ENCODE assay signal across 25 cellular contexts in genomic region chr3:195736866-195737490, GRCh38. TPM values are rescaled to one million over a fixed set of nuclear protein-coding genes. Genes with fewer than 3 reads are reported as not detected.
A peak's percentile ranks its signal among the peaks of the same experiment; 100 is the strongest.
DNase-seq lines count a peak whose midpoint lies in the region; ATAC-seq, FAIRE-seq and TF ChIP-seq lines count a peak whose summit lies in the region.
"Had no signal": no experiment of that assay in that cellular context is flagged by ENCODE, and none has a peak within 500 bp of the region (broad histone marks: within the 10 kb centered on the region; RNA-seq: fewer than 3 reads in every experiment).

No MANE protein-coding gene starts in this region.

- no peak overlapping the region for H2AFZ ChIP-seq in K562 (ENCODE audit: low read depth, low read length)

- FAIRE-seq in K562 (lab: Jason Lieb, UNC): no peak
- FAIRE-seq: H54 had no signal

- intact Hi-C loops in K562 (cut with micrococcal nuclease): no loop called here
- intact Hi-C loops in upper lobe of right lung (cut with DNase I): no loop called here

- no peaks in the 10 kb centered on the region for H4K20me1 ChIP-seq in K562 (replicated peaks; ENCODE audit: control insufficient read depth, insufficient read depth, low read length)

- H3K4me3 ChIP-seq in K562 (no peak overlapping the region), upper lobe of right lung (no peak overlapping the region)

- in situ Hi-C loops in K562 (cut with MboI): no loop called here

- no peak for TF ChIP-seq POLR2A in K562 (conservative IDR thresholded peaks at IDR 0.05)

- BruUV-seq in K562 (replicated peaks; lab: Mats Ljungman, UMichigan): no TSS peak

- no peak overlapping the region for H3K4me2 ChIP-seq in K562 (ENCODE audit: insufficient read depth, low read length)

- no peaks in the 10 kb centered on the region for H3K9me3 ChIP-seq in K562 (replicated peaks; ENCODE audit: control insufficient read depth, insufficient read depth, low read depth, low read length)
- no peaks in the 10 kb centered on the region for H3K9me3 ChIP-seq in upper lobe of right lung

- CTCF ChIA-PET in K562 (lab: Yijun Ruan, JAX; ENCODE audit: low intra/inter-chr PET ratio): no interaction called here

- POLR2A ChIA-PET in K562 (lab: Yijun Ruan, JAX): interaction anchor here (0.5 kb wide), 1 partner anchor 97 kb away, joined by 3 read pairs; no protein-coding TSS in a partner anchor

- H3K27me3 ChIP-seq in K562 (ENCODE audit: control insufficient read depth in 2 of 2, insufficient read depth in 2 of 2, low read length in 2 of 2) (peaks cover 49 to 66% of the 10 kb centered on the region in 2 experiments), upper lobe of right lung (no peaks in the 10 kb centered on the region)

- H3K27ac ChIP-seq in K562 (ENCODE audit: extremely low read depth, low read depth, low read length) (no peak overlapping the region), upper lobe of right lung (peak overlapping the region; percentile 45)
- H3K27ac ChIP-seq: HL-60 had no signal

- TF ChIP-seq RAD21 in K562 (CRISPR knock-in tag; conservative IDR thresholded peaks at IDR 0.05 in 1 of 2, IDR thresholded peaks at IDR 0.05 in 1 of 2): 0 out of 4 replicates have a peak, but pooled peaks of 1 of the 2 experiments have one; percentile 9

- H3K9ac ChIP-seq in K562 (ENCODE audit: insufficient read depth in 1 of 2, low read depth in 2 of 2, low read length in 2 of 2): no peak overlapping the region

- H3K36me3 ChIP-seq in K562 (ENCODE audit: control insufficient read depth, insufficient read depth, low read length) (no peaks in the 10 kb centered on the region), upper lobe of right lung (peaks cover 26% of the 10 kb centered on the region)

- no peaks in the 10 kb centered on the region for H3K9me1 ChIP-seq in K562 (ENCODE audit: control insufficient read depth, insufficient read depth, low read length)

- ATAC-seq in K562: no peak
- ATAC-seq in upper lobe of right lung: no peak
- no peak for ATAC-seq in HG02759 (IDR thresholded peaks at IDR 0.05; ENCODE audit: unreplicated experiment)
- ATAC-seq: CD8-positive, alpha-beta T cell; PC-3; T-cell had no signal

- no peak for TF ChIP-seq EP300 in K562 (IDR thresholded peaks at IDR 0.05; ENCODE audit: low read length)

- peak; percentile 51 for DNase-seq in activated effector memory CD4-positive, alpha-beta T cell treated with anti-CD3 and anti-CD28 coated beads, Interleukin-2, amount 50 U/mL, for 16 hours
- DNase-seq in activated effector memory CD4-positive, alpha-beta T cell treated with Interleukin-2 at 50 U/mL for 16 hours: no peak
- DNase-seq in K562 (ENCODE audit: extremely low read depth in 1 of 4, low spot score in 3 of 4) (no peak), upper lobe of right lung (no peak), AML-193 (lab: John Stamatoyannopoulos, UW) (no peak), SKM-1 treated with dmso at 0.1 percent for 144 hours (lab: John Stamatoyannopoulos, UW; ENCODE audit: unreplicated experiment) (no peak)
- DNase-seq: 8988T; C1 segment of cervical spinal cord; CD8-positive, alpha-beta T cell; DMS153; HFFc6; KG1; MV-4-11; NCI-H1105 treated with DMSO at 0.1 percent for 48 hours; NCI-H2081; NCI-H2171; NCI-H524 treated with DMSO at 0.1 percent for 48 hours; NCI-H82; PC-3; T-cell had no signal

- WGBS in K562 (ENCODE audit: insufficient coverage, low coverage, missing lambda C conversion rate): 1% methylated on average over 12 of the region's 12 CpGs

- H3K4me1 ChIP-seq in K562 (replicated peaks in 1 of 2; ENCODE audit: control insufficient read depth in 2 of 2, insufficient read depth in 2 of 2, low read length in 2 of 2) (no peaks in the 10 kb centered on the region; a peak in 1 of 5 replicates), upper lobe of right lung (no peaks in the 10 kb centered on the region)

- peak; percentile 27; the same call in 1 of the 2 replicates for TF ChIP-seq CTCF in LNCAP (IDR thresholded peaks at IDR 0.05)
- no peak for TF ChIP-seq CTCF in K562 (IDR thresholded peaks at IDR 0.05 in 2 of 3, conservative IDR thresholded peaks at IDR 0.05 in 1 of 3; ENCODE audit: insufficient read depth in 2 of 3, low read depth in 1 of 3, low read length in 3 of 3)
- no peak for TF ChIP-seq CTCF in upper lobe of right lung (IDR thresholded peaks at IDR 0.05)

- H3K79me2 ChIP-seq in K562 (ENCODE audit: control insufficient read depth, insufficient read depth, low read length): no peaks in the 10 kb centered on the region

TF ChIP-seq in K562, 482 proteins besides CTCF, POLR2A, EP300 and RAD21:
- TF ChIP-seq, protein P1, sequence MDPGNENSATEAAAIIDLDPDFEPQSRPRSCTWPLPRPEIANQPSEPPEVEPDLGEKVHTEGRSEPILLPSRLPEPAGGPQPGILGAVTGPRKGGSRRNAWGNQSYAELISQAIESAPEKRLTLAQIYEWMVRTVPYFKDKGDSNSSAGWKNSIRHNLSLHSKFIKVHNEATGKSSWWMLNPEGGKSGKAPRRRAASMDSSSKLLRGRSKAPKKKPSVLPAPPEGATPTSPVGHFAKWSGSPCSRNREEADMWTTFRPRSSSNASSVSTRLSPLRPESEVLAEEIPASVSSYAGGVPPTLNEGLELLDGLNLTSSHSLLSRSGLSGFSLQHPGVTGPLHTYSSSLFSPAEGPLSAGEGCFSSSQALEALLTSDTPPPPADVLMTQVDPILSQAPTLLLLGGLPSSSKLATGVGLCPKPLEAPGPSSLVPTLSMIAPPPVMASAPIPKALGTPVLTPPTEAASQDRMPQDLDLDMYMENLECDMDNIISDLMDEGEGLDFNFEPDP (CRISPR knock-in tag; IDR thresholded peaks at IDR 0.05): no peak
- TF ChIP-seq CBX8 (IDR thresholded peaks at IDR 0.05; ENCODE audit: borderline replicate concordance, extremely low read depth, low read depth, low read length, poor library complexity, severe bottlenecking): peak; percentile 33

RNA-seq across cellular contexts. Expression of gene MUC20, which starts 16.2 kb away (rescaled TPM):
- total RNA-seq in K562 (2011; cell fraction: chromatin; rRNA removed; ENCODE audit: low replicate concordance): 0.51 and 0.63 TPM in 2 replicates
- total RNA-seq in K562 (2011; cell fraction: nucleolus; rRNA removed): 0.17 and 0.39 TPM in 2 replicates
- not detected in 2 replicates for total RNA-seq in K562 (2011; cell fraction: nucleoplasm; rRNA removed)
- total RNA-seq in K562 (2014; rRNA removed) (not detected in 2 replicates), K562 (2014; rRNA removed; fragmentation: Illumina TruSeq; extraction: Trizol) (not detected in 2 replicates), K562 (2015; rRNA removed; fragmentation: Illumina TruSeq; extraction: Trizol) (0.18 TPM in 1 of 2 replicates, not detected in the other), K562 (2021) (0.16 and 0.25 TPM in 2 replicates), upper lobe of right lung (14.7 TPM)
- polyA plus RNA-seq in K562 (2011; rRNA removed) (0.11 and 0.15 TPM in 2 replicates), K562 (2014; fragmentation: Illumina TruSeq; extraction: Trizol) (0.15 and 0.44 TPM in 2 replicates), K562 (2014; fragmentation: Nextera tagmentation; extraction: Ambion mirVana) (under 1 TPM in 1 of 2 experiments, not detected in 1; 0.03 TPM), K562 (2014; rRNA removed) (0.22 and 0.23 TPM in 2 replicates)
- polyA plus RNA-seq in K562 (2011; cell fraction: cytosol; rRNA removed): 0.09 and 0.12 TPM in 2 replicates
- polyA plus RNA-seq in K562 (2011; cell fraction: nucleus; rRNA removed): 0.41 and 0.63 TPM in 2 replicates
- polyA plus RNA-seq in K562 (2012): 0.22 and 1.2 TPM in 2 replicates
- not detected in 2 replicates for polyA minus RNA-seq in K562 (2011; rRNA and poly(A)+ RNA removed)
- not detected in 2 replicates for polyA minus RNA-seq in K562 (2011; cell fraction: cytosol; rRNA and poly(A)+ RNA removed)
- not detected in 2 replicates for polyA minus RNA-seq in K562 (2011; cell fraction: nucleus; rRNA and poly(A)+ RNA removed)
- total RNA-seq: RPMI7951 had no signal
